ENCODE assay signal across 7 cellular contexts in genomic region chr15:22201993-22202659, GRCh38.
DNase-seq lines count a peak whose midpoint lies in the region; ATAC-seq and TF ChIP-seq lines count a peak whose summit lies in the region.
"Not testable (repeated sequence)": the region's sequence is repeated elsewhere in the genome, so short reads cannot be mapped to it uniquely, and the experiment has no call there.

No MANE protein-coding gene starts in this region.

- not testable (repeated sequence) for H3K27me3 ChIP-seq in CD4-positive, alpha-beta T cell (ENCODE audit: control insufficient read depth, insufficient read depth, low read length)

- H3K27ac ChIP-seq in CD4-positive, alpha-beta T cell (ENCODE audit: low read depth, low read length) = not testable (repeated sequence)

- CTCF ChIA-PET in CD4-positive, alpha-beta T cell (lab: Charles Lee); activated CD4-positive, alpha-beta T cell treated with anti-CD3 and anti-CD28 coated beads for 36 hours (lab: Charles Lee): not testable (repeated sequence)

- not testable (repeated sequence) for H3K36me3 Mint-ChIP-seq in CD4-positive, alpha-beta T cell (ENCODE audit: low read depth); activated CD4-positive, alpha-beta T cell treated with anti-CD3 and anti-CD28 coated beads for 36 hours (ENCODE audit: low read depth)

- not testable (repeated sequence) for H3K4me1 Mint-ChIP-seq in CD4-positive, alpha-beta T cell (ENCODE audit: low read depth); activated CD4-positive, alpha-beta T cell treated with anti-CD3 and anti-CD28 coated beads for 36 hours

- TF ChIP-seq CTCF in CD4-positive, alpha-beta T cell (IDR thresholded peaks at IDR 0.05) = not testable (repeated sequence)

- ATAC-seq in CD4-positive, alpha-beta T cell (ENCODE audit: poor library complexity) = peak; percentile 28
- peak; percentile 82 for ATAC-seq in activated CD4-positive, alpha-beta T cell treated with anti-CD3 and anti-CD28 coated beads for 36 hours
- ATAC-seq in stimulated activated naive CD8-positive, alpha-beta T cell treated with anti-CD3 and anti-CD28 coated beads, Interleukin-15, Interleukin-2, amounts not matched to agents 100 U/mL and 50 U/mL, for 24 hours = peak; percentile 74

- H3K27ac Mint-ChIP-seq in CD4-positive, alpha-beta T cell = not testable (repeated sequence)
- H3K27ac Mint-ChIP-seq in activated CD4-positive, alpha-beta T cell treated with anti-CD3 and anti-CD28 coated beads for 36 hours = peak overlapping the region; percentile 63

- POLR2A ChIA-PET in CD4-positive, alpha-beta T cell (lab: Charles Lee); activated CD4-positive, alpha-beta T cell treated with anti-CD3 and anti-CD28 coated beads for 36 hours (lab: Charles Lee): not testable (repeated sequence)

- not testable (repeated sequence) for H3K9me3 Mint-ChIP-seq in CD4-positive, alpha-beta T cell; activated CD4-positive, alpha-beta T cell treated with anti-CD3 and anti-CD28 coated beads for 36 hours (ENCODE audit: low read depth)

- intact Hi-C loops in CD4-positive, alpha-beta T cell (cut with DNase I, micrococcal nuclease); activated CD4-positive, alpha-beta T cell treated with anti-CD3 and anti-CD28 coated beads for 36 hours (cut with DNase I, micrococcal nuclease): not testable (repeated sequence)

- H3K4me3 Mint-ChIP-seq in CD4-positive, alpha-beta T cell; activated CD4-positive, alpha-beta T cell treated with anti-CD3 and anti-CD28 coated beads for 36 hours: not testable (repeated sequence)

- not testable (repeated sequence) for DNase-seq in CD4-positive, alpha-beta T cell; stimulated activated naive CD8-positive, alpha-beta T cell treated with anti-CD3 and anti-CD28 coated beads, Interleukin-15, Interleukin-2, amounts not matched to agents 100 U/mL and 50 U/mL, for 24 hours
- DNase-seq in activated CD4-positive, alpha-beta T cell treated with anti-CD3 and anti-CD28 coated beads for 36 hours = peak; percentile 61
- DNase-seq in activated CD8-positive, alpha-beta memory T cell treated with anti-CD3 and anti-CD28 coated beads for 24 hours = peak; percentile 49
- peak; percentile 24 to 36 for DNase-seq in activated T-cell treated with anti-CD3 and anti-CD28 coated beads, Interleukin-2, amount 50 U/mL, for 48 hours
- DNase-seq in activated naive CD4-positive, alpha-beta T cell treated with anti-CD3 and anti-CD28 coated beads, Interleukin-2, amount 50 U/mL, for 16 hours = peak; percentile 2
- peak; percentile 49 for DNase-seq in stimulated activated CD4-positive, alpha-beta T cell treated with anti-CD3 and anti-CD28 coated beads, Interleukin-1b, Interleukin-23, amount 100 ng/mL, for 48 hours

- not testable (repeated sequence) for H3K27me3 Mint-ChIP-seq in CD4-positive, alpha-beta T cell; activated CD4-positive, alpha-beta T cell treated with anti-CD3 and anti-CD28 coated beads for 36 hours

- not testable (repeated sequence) for H3K9me3 ChIP-seq in CD4-positive, alpha-beta T cell (ENCODE audit: control insufficient read depth, low read length)

Comparison
In these comparisons a context has a peak if more than half of its experiments do, and no peak if none do; other contexts are left out.
1. ATAC-seq: peak in every context shown above with its lines; median percentile 82 in activated CD4-positive, alpha-beta T cell treated with anti-CD3 and anti-CD28 coated beads for 36 hours; 74 in stimulated activated naive CD8-positive, alpha-beta T cell treated with anti-CD3 and anti-CD28 coated beads, Interleukin-15, Interleukin-2, amounts not matched to agents 100 U/mL and 50 U/mL, for 24 hours; 28 in CD4-positive, alpha-beta T cell.